Comparison of ENCODE assay signal across 10 cellular contexts in genomic region chr15:95620934-95621579, GRCh38.
DNase-seq lines count a peak whose midpoint lies in the region; ATAC-seq and TF ChIP-seq lines count a peak whose summit lies in the region.
"Had no signal": no experiment of that assay in that cellular context is flagged by ENCODE, and none has a peak within 500 bp of the region (broad histone marks: within the 10 kb centered on the region; RNA-seq: fewer than 3 reads in every experiment).

No MANE protein-coding gene starts in this region.

- H3K4ac ChIP-seq in mesendoderm (ENCODE audit: low read depth, low read length), result no peak overlapping the region

- in situ Hi-C loops in GM23248 (cut with MboI) (no loop called here), gastrocnemius medialis (cut with MboI; ENCODE audit: low sequenced_read_pairs in 4 of 4) (no loop called here)

- H4K8ac ChIP-seq in mesendoderm (ENCODE audit: low read depth, low read length), result no peak overlapping the region

- H3K23ac ChIP-seq in mesendoderm (ENCODE audit: low read length), result no peak overlapping the region

- H3K4me3 ChIP-seq in GM12865 (ENCODE audit: low read depth, low read length) (no peak overlapping the region), GM23248 (no peak overlapping the region), gastrocnemius medialis (peak overlapping the region in 1 of 4 donors; percentile 11), mesendoderm (ENCODE audit: low read length) (no peak overlapping the region)
- H3K4me3 ChIP-seq in naive thymus-derived CD4-positive, alpha-beta T cell (ENCODE audit: low read length), result no peak overlapping the region

- no peak overlapping the region for H2BK15ac ChIP-seq in mesendoderm (replicated peaks; ENCODE audit: low read depth)

- H3K79me2 ChIP-seq in GM23248 (ENCODE audit: insufficient read depth), result no peaks in the 10 kb centered on the region
- H3K79me2 ChIP-seq in mesendoderm (ENCODE audit: control insufficient read depth, insufficient read depth, low read length), result no peaks in the 10 kb centered on the region

- H3K4me1 ChIP-seq in GM23248 (ENCODE audit: insufficient read depth), result no peaks in the 10 kb centered on the region
- H3K4me1 ChIP-seq in naive thymus-derived CD4-positive, alpha-beta T cell (ENCODE audit: control insufficient read depth in 2 of 2, insufficient read depth in 2 of 2, low read length in 2 of 2), result no peaks in the 10 kb centered on the region
- H3K4me1 ChIP-seq in gastrocnemius medialis, result peaks cover 0 to 4% of the 10 kb centered on the region in 2 donors
- H3K4me1 ChIP-seq in mesendoderm (ENCODE audit: control insufficient read depth, low read depth, low read length), result no peaks in the 10 kb centered on the region

- H4K5ac ChIP-seq in mesendoderm (ENCODE audit: low read length), result no peak overlapping the region

- H3K36me3 Mint-ChIP-seq in activated CD8-positive, alpha-beta T cell treated with anti-CD3 and anti-CD28 coated beads for 36 hours (ENCODE audit: low read depth), result no peaks in the 10 kb centered on the region
- H3K36me3 Mint-ChIP-seq in naive thymus-derived CD4-positive, alpha-beta T cell, result peaks cover 0 to 10% (median 7%) of the 10 kb centered on the region in 5 donors

- no peak overlapping the region for H2BK120ac ChIP-seq in mesendoderm (ENCODE audit: low read depth, low read length)

- no peak overlapping the region for H3K9ac ChIP-seq in GM23248
- H3K9ac ChIP-seq in mesendoderm (ENCODE audit: low read length), result no peak overlapping the region

- WGBS in GM23248 (ENCODE audit: low coverage in 1 of 2, low lambda C conversion rate in 2 of 2, missing lambda C conversion rate in 2 of 2), 2 experiments, result 92 to 94% methylated on average over 1 of the region's 1 CpG
- WGBS in mesendoderm (ENCODE audit: extremely low coverage, insufficient coverage, low lambda C conversion rate), result no CpG with 5 or more reads among the region's 1 CpG

- H2AFZ ChIP-seq in GM23248, result peak overlapping the region; percentile 63

- POLR2A ChIA-PET in activated CD8-positive, alpha-beta T cell treated with anti-CD3 and anti-CD28 coated beads for 36 hours (lab: Charles Lee), result interaction anchor here (1.0 kb wide), 1 partner anchor 17 kb away, joined by 3 read pairs; no protein-coding TSS in a partner anchor
- POLR2A ChIA-PET in naive thymus-derived CD4-positive, alpha-beta T cell (lab: Charles Lee), result no interaction called here

- H2AK5ac ChIP-seq in mesendoderm (ENCODE audit: low read length), result no peak overlapping the region

- no peak overlapping the region for H3K4me2 ChIP-seq in GM23248 (ENCODE audit: unreplicated experiment)
- H3K4me2 ChIP-seq in mesendoderm (ENCODE audit: low read length), result no peak overlapping the region

- no peak overlapping the region for H3K4me3 Mint-ChIP-seq in activated CD8-positive, alpha-beta T cell treated with anti-CD3 and anti-CD28 coated beads for 36 hours
- peak overlapping the region in 8 of 10 donors; percentile 14 to 58 (median 26) for H3K4me3 Mint-ChIP-seq in naive thymus-derived CD4-positive, alpha-beta T cell
- H3K4me3 Mint-ChIP-seq: activated B cell treated with CpG ODN at 0.5 μM for 24 hours had no signal

- peaks cover 12% of the 10 kb centered on the region for H3K4me1 Mint-ChIP-seq in activated CD8-positive, alpha-beta T cell treated with anti-CD3 and anti-CD28 coated beads for 36 hours (ENCODE audit: low read depth)
- H3K4me1 Mint-ChIP-seq in naive thymus-derived CD4-positive, alpha-beta T cell, result peaks cover 4 to 12% (median 9%) of the 10 kb centered on the region in 7 donors
- H3K4me1 Mint-ChIP-seq: activated B cell treated with CpG ODN at 0.5 μM for 24 hours had no signal

- H3K27me3 Mint-ChIP-seq in activated CD8-positive, alpha-beta T cell treated with anti-CD3 and anti-CD28 coated beads for 36 hours, result peaks cover 4% of the 10 kb centered on the region
- H3K27me3 Mint-ChIP-seq in naive thymus-derived CD4-positive, alpha-beta T cell, result peaks cover 0 to 6% (median 0%) of the 10 kb centered on the region in 5 donors
- H3K27me3 Mint-ChIP-seq: activated B cell treated with CpG ODN at 0.5 μM for 24 hours had no signal

- TF ChIP-seq POLR2A in gastrocnemius medialis (IDR thresholded peaks at IDR 0.05), result no peak

- no peak overlapping the region for H3K18ac ChIP-seq in mesendoderm (ENCODE audit: low read length)

- TF ChIP-seq CTCF in GM12865 (IDR thresholded peaks at IDR 0.05; ENCODE audit: insufficient read depth, low read depth, low read length, missing control alignments) (no peak), gastrocnemius medialis (IDR thresholded peaks at IDR 0.05 in 4 of 5, conservative IDR thresholded peaks at IDR 0.05 in 1 of 5) (no peak)
- no peak for TF ChIP-seq CTCF in activated CD8-positive, alpha-beta T cell treated with anti-CD3 and anti-CD28 coated beads for 36 hours (IDR thresholded peaks at IDR 0.05)

- no peaks in the 10 kb centered on the region for H3K9me2 ChIP-seq in GM23248 (ENCODE audit: insufficient read depth)

- H3K79me1 ChIP-seq in mesendoderm (ENCODE audit: low read length), result no peaks in the 10 kb centered on the region

- no peaks in the 10 kb centered on the region for H3F3A ChIP-seq in GM23248 (ENCODE audit: insufficient read depth)

- H3K9me3 ChIP-seq in GM23248 (ENCODE audit: low read depth), result no peaks in the 10 kb centered on the region
- H3K9me3 ChIP-seq in naive thymus-derived CD4-positive, alpha-beta T cell (ENCODE audit: control insufficient read depth in 2 of 3, low read length in 3 of 3), result no peaks in the 10 kb centered on the region
- H3K9me3 ChIP-seq in gastrocnemius medialis, result no peaks in the 10 kb centered on the region
- H3K9me3 ChIP-seq: neutrophil had no signal

- H2BK5ac ChIP-seq in mesendoderm (ENCODE audit: low read length), result no peak overlapping the region

- CTCF ChIA-PET in activated CD8-positive, alpha-beta T cell treated with anti-CD3 and anti-CD28 coated beads for 36 hours (lab: Charles Lee), result no interaction called here
- CTCF ChIA-PET in naive thymus-derived CD4-positive, alpha-beta T cell (lab: Charles Lee), result interaction anchor here (0.5 kb wide), 1 partner anchor 17 kb away, joined by 4 read pairs; no protein-coding TSS in a partner anchor

- H3K36me3 ChIP-seq in GM23248 (ENCODE audit: low read depth), result no peaks in the 10 kb centered on the region
- H3K36me3 ChIP-seq in naive thymus-derived CD4-positive, alpha-beta T cell (ENCODE audit: control insufficient read depth in 2 of 3, insufficient read depth in 3 of 3, low read length in 3 of 3), result no peaks in the 10 kb centered on the region
- H3K36me3 ChIP-seq in gastrocnemius medialis, result no peaks in the 10 kb centered on the region
- H3K36me3 ChIP-seq in mesendoderm (ENCODE audit: control insufficient read depth, insufficient read depth, low read length), result no peaks in the 10 kb centered on the region
- H3K36me3 ChIP-seq: neutrophil had no signal

- intact Hi-C loops in activated CD8-positive, alpha-beta T cell treated with anti-CD3 and anti-CD28 coated beads for 36 hours (cut with micrococcal nuclease), result no loop called here
- intact Hi-C loops in naive thymus-derived CD4-positive, alpha-beta T cell (cut with micrococcal nuclease), result no loop called here
- intact Hi-C loops in gastrocnemius medialis (cut with DNase I; ENCODE audit: low total_unique reads), result no loop called here

- H3K27ac ChIP-seq in GM23248 (no peak overlapping the region), gastrocnemius medialis (peak overlapping the region in 1 of 4 donors; percentile 24), mesendoderm (ENCODE audit: low read depth, low read length) (no peak overlapping the region)
- H3K27ac ChIP-seq in naive thymus-derived CD4-positive, alpha-beta T cell (ENCODE audit: low read depth, low read length), result no peak overlapping the region
- H3K27ac ChIP-seq: neutrophil had no signal

- H3K27me3 ChIP-seq in GM23248 (replicated peaks; ENCODE audit: insufficient read depth), result no peaks in the 10 kb centered on the region
- H3K27me3 ChIP-seq in naive thymus-derived CD4-positive, alpha-beta T cell (ENCODE audit: control insufficient read depth in 2 of 2, insufficient read depth in 2 of 2, low read length in 2 of 2), result no peaks in the 10 kb centered on the region
- no peaks in the 10 kb centered on the region for H3K27me3 ChIP-seq in gastrocnemius medialis
- H3K27me3 ChIP-seq in mesendoderm (ENCODE audit: insufficient read depth, low read length, poor library complexity), result no peaks in the 10 kb centered on the region
- H3K27me3 ChIP-seq: neutrophil had no signal

- no peak overlapping the region for H3K27ac Mint-ChIP-seq in activated CD8-positive, alpha-beta T cell treated with anti-CD3 and anti-CD28 coated beads for 36 hours
- H3K27ac Mint-ChIP-seq in naive thymus-derived CD4-positive, alpha-beta T cell, result peak overlapping the region in 2 of 9 donors; percentile 18 to 19
- H3K27ac Mint-ChIP-seq: activated B cell treated with CpG ODN at 0.5 μM for 24 hours had no signal

- peak; percentile 47 for ATAC-seq in activated CD8-positive, alpha-beta T cell treated with anti-CD3 and anti-CD28 coated beads for 36 hours
- ATAC-seq in naive thymus-derived CD4-positive, alpha-beta T cell, result no peak
- ATAC-seq in gastrocnemius medialis (no peak), GM19452 (IDR thresholded peaks at IDR 0.05; ENCODE audit: unreplicated experiment) (no peak)

- no peak overlapping the region for H3K56ac ChIP-seq in mesendoderm (ENCODE audit: low read length)

- peaks cover 8% of the 10 kb centered on the region for H3K9me3 Mint-ChIP-seq in activated CD8-positive, alpha-beta T cell treated with anti-CD3 and anti-CD28 coated beads for 36 hours
- peaks cover 7 to 19% (median 13%) of the 10 kb centered on the region in 11 donors for H3K9me3 Mint-ChIP-seq in naive thymus-derived CD4-positive, alpha-beta T cell

- H4K20me1 ChIP-seq in GM23248 (ENCODE audit: insufficient read depth), result no peaks in the 10 kb centered on the region

- DNase-seq in GM12865 (ENCODE audit: low read depth), result peak; percentile 45
- peak; percentile 47 for DNase-seq in GM23248
- DNase-seq in activated CD8-positive, alpha-beta T cell treated with anti-CD3 and anti-CD28 coated beads for 36 hours, result no peak
- no peak for DNase-seq in naive thymus-derived CD4-positive, alpha-beta T cell
- DNase-seq in cerebellar nuclear complex (lab: John Stamatoyannopoulos, UW), result no peak
- no peak for DNase-seq in gastrocnemius medialis
- DNase-seq in mesendoderm, result no peak
- DNase-seq: activated B cell treated with CpG ODN at 0.5 μM for 24 hours had no signal

Comparison
In these comparisons a context has a peak if more than half of its experiments do, and no peak if none do; other contexts are left out.
1. DNase-seq: peak in GM12865 (single experiment) and GM23248 (single experiment); none in activated CD8-positive, alpha-beta T cell treated with anti-CD3 and anti-CD28 coated beads for 36 hours (single experiment), naive thymus-derived CD4-positive, alpha-beta T cell (0 of 9), cerebellar nuclear complex (0 of 2), gastrocnemius medialis (0 of 2) and mesendoderm (single experiment).